ENCODE assay signal across 11 cellular contexts in the genomic region with DNA sequence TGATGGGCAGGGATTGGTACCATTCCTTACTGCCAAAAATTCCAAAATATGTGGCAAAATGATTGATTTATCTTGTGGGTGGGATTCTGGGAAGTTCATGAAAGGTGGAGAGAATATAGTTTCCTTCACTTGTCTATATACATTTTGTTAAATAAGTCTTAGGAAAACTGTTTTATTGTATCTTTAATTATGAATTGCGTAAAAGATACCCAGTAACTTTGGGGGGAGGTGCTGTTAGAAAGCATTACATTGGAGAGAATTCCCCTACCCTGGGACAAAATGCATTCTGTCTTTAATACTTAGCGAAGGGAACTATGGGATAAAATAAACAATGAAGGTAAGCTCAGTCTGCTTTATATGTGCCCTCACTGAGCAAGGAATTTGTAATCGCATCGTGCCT. TPM values are rescaled to one million over a fixed set of nuclear protein-coding genes. Genes with fewer than 3 reads are reported as not detected.
A peak's percentile ranks its signal among the peaks of the same experiment; 100 is the strongest.
DNase-seq lines count a peak whose midpoint lies in the region; ATAC-seq and TF ChIP-seq lines count a peak whose summit lies in the region.
"Had no signal": no experiment of that assay in that cellular context is flagged by ENCODE, and none has a peak within 500 bp of the region (broad histone marks: within the 10 kb centered on the region; RNA-seq: fewer than 3 reads in every experiment).

No MANE protein-coding gene starts in this region.

- no peaks in the 10 kb centered on the region for H3K9me3 Mint-ChIP-seq in CD4-positive, alpha-beta T cell
- H3K9me3 Mint-ChIP-seq in neural progenitor cell, result peaks cover 4% of the 10 kb centered on the region

- H3K9ac ChIP-seq in KMS-11, result no peak overlapping the region
- peak overlapping the region; percentile 21 to 22 for H3K9ac ChIP-seq in duodenal mucosa (ENCODE audit: low read depth in 1 of 2, low read length in 2 of 2)
- peak overlapping the region; percentile 33 for H3K9ac ChIP-seq in neural progenitor cell

- H3K27me3 ChIP-seq in CD4-positive, alpha-beta T cell (ENCODE audit: control insufficient read depth, insufficient read depth, low read length), result no peaks in the 10 kb centered on the region
- no peaks in the 10 kb centered on the region for H3K27me3 ChIP-seq in KMS-11 (ENCODE audit: insufficient read depth, low read depth)
- H3K27me3 ChIP-seq in duodenal mucosa (ENCODE audit: control insufficient read depth in 1 of 2, insufficient read depth in 2 of 2, low read length in 2 of 2), result no peaks in the 10 kb centered on the region
- no peaks in the 10 kb centered on the region for H3K27me3 ChIP-seq in neural progenitor cell
- H3K27me3 ChIP-seq: SJSA1 had no signal

- ATAC-seq in CD4-positive, alpha-beta T cell (ENCODE audit: poor library complexity), result no peak

- H3F3A ChIP-seq in neural progenitor cell (ENCODE audit: low read depth), result peaks cover 74% of the 10 kb centered on the region

- CTCF ChIA-PET in CD4-positive, alpha-beta T cell (lab: Charles Lee), result interaction anchor here (1.5 to 1.6 kb wide), 2 partner anchors 14 to 49 kb away, joined by 5 to 6 read pairs; no protein-coding TSS in a partner anchor

- H3K4me3 ChIP-seq in KMS-11 (IDR thresholded peaks at IDR 0.05; ENCODE audit: insufficient read depth, low read depth, low read length) (no peak overlapping the region), duodenal mucosa (ENCODE audit: low read depth in 1 of 2, low read length in 2 of 2) (peak overlapping the region; percentile 47 to 52), neural progenitor cell (peak overlapping the region; percentile 94)
- H3K4me3 ChIP-seq: SJSA1 had no signal

- no peaks in the 10 kb centered on the region for H3K9me3 ChIP-seq in CD4-positive, alpha-beta T cell (ENCODE audit: control insufficient read depth, low read length)
- H3K9me3 ChIP-seq in duodenal mucosa (ENCODE audit: control insufficient read depth in 1 of 2, low read length in 2 of 2) (no peaks in the 10 kb centered on the region), neural progenitor cell (ENCODE audit: low read depth) (no peaks in the 10 kb centered on the region)
- H3K9me3 ChIP-seq: SJSA1 had no signal

- H3K79me2 ChIP-seq in KMS-11 (ENCODE audit: insufficient read depth, low read depth) (peaks cover 93% of the 10 kb centered on the region), neural progenitor cell (ENCODE audit: low read depth) (peaks cover 94% of the 10 kb centered on the region)

- H3K36me3 ChIP-seq in KMS-11 (ENCODE audit: insufficient read depth), result no peaks in the 10 kb centered on the region
- no peaks in the 10 kb centered on the region for H3K36me3 ChIP-seq in duodenal mucosa (ENCODE audit: control insufficient read depth in 1 of 2, insufficient read depth in 2 of 2, low read length in 2 of 2)
- H3K36me3 ChIP-seq in neural progenitor cell, result no peaks in the 10 kb centered on the region

- no peak for TF ChIP-seq CTCF in CD4-positive, alpha-beta T cell (IDR thresholded peaks at IDR 0.05)
- TF ChIP-seq CTCF in KMS-11 (conservative IDR thresholded peaks at IDR 0.05; ENCODE audit: low read depth, low read length) (no peak), neural progenitor cell (IDR thresholded peaks at IDR 0.05) (no peak)

- H3K27ac ChIP-seq in CD4-positive, alpha-beta T cell (ENCODE audit: low read depth, low read length), result no peak overlapping the region
- no peak overlapping the region for H3K27ac ChIP-seq in KMS-11
- peak overlapping the region; percentile 26 for H3K27ac ChIP-seq in duodenal mucosa (ENCODE audit: low read depth, low read length)
- H3K27ac ChIP-seq in neural progenitor cell, result peak overlapping the region; percentile 96
- H3K27ac ChIP-seq: SJSA1 had no signal

- H3K27me3 Mint-ChIP-seq in CD4-positive, alpha-beta T cell, result no peaks in the 10 kb centered on the region
- peaks cover 6% of the 10 kb centered on the region for H3K27me3 Mint-ChIP-seq in neural progenitor cell (ENCODE audit: insufficient read depth, low read depth)

- H4K20me1 ChIP-seq in KMS-11 (ENCODE audit: insufficient read depth), result peaks cover 60% of the 10 kb centered on the region
- peaks cover 84% of the 10 kb centered on the region for H4K20me1 ChIP-seq in neural progenitor cell (ENCODE audit: low read depth)

- H3K36me3 Mint-ChIP-seq in CD4-positive, alpha-beta T cell (ENCODE audit: low read depth), result peaks cover 15% of the 10 kb centered on the region
- peaks cover 9% of the 10 kb centered on the region for H3K36me3 Mint-ChIP-seq in neural progenitor cell
- H3K36me3 Mint-ChIP-seq: immature natural killer cell had no signal

- no peak overlapping the region for H2AFZ ChIP-seq in KMS-11 (ENCODE audit: low read depth)
- no peak overlapping the region for H2AFZ ChIP-seq in neural progenitor cell (replicated peaks)

- H3K27ac Mint-ChIP-seq in CD4-positive, alpha-beta T cell, result peak overlapping the region; percentile 65
- H3K27ac Mint-ChIP-seq in neural progenitor cell, result peak overlapping the region; percentile 67

- peak overlapping the region; percentile 65 for H3K4me3 Mint-ChIP-seq in CD4-positive, alpha-beta T cell
- peak overlapping the region; percentile 79 for H3K4me3 Mint-ChIP-seq in neural progenitor cell

- POLR2A ChIA-PET in CD4-positive, alpha-beta T cell (lab: Charles Lee), result interaction anchor here (1.1 to 1.2 kb wide), 2 partner anchors 8 to 39 kb away, joined by 3 to 4 read pairs; a partner anchor contains a TSS

- no peak for DNase-seq in CD4-positive, alpha-beta T cell
- DNase-seq in neural progenitor cell (ENCODE audit: low spot score), result peak; percentile 11
- no peak for DNase-seq in nucleus accumbens (lab: John Stamatoyannopoulos, UW)
- no peak for DNase-seq in G401 (ENCODE audit: low spot score)
- DNase-seq in hypothalamus (lab: John Stamatoyannopoulos, UW), result no peak
- DNase-seq in NCI-H2196 (lab: John Stamatoyannopoulos, UW; ENCODE audit: unreplicated experiment), result no peak
- DNase-seq: immature natural killer cell; stimulated activated CD4-positive, alpha-beta T cell treated with anti-CD3 and anti-CD28 coated beads, Interleukin-2, amount 100 ng/mL, for 48 hours had no signal

- peaks cover 85% of the 10 kb centered on the region for H3K4me1 Mint-ChIP-seq in CD4-positive, alpha-beta T cell (ENCODE audit: low read depth)
- H3K4me1 Mint-ChIP-seq in neural progenitor cell, result peaks cover 51% of the 10 kb centered on the region

- intact Hi-C loops in CD4-positive, alpha-beta T cell (cut with DNase I, micrococcal nuclease), result loop anchor here in 1 of 2 experiments (2.0 kb wide), 1 partner anchor 19 kb away; no protein-coding TSS in a partner anchor

- H3K4me2 ChIP-seq in KMS-11, result peak overlapping the region; percentile 92; the same call in 1 of the 2 replicates
- H3K4me2 ChIP-seq in neural progenitor cell, result peak overlapping the region; percentile 99

- H3K4me1 ChIP-seq in KMS-11 (ENCODE audit: low read depth, poor library complexity, severe bottlenecking) (peaks cover 63% of the 10 kb centered on the region), duodenal mucosa (ENCODE audit: control insufficient read depth in 1 of 2, insufficient read depth in 2 of 2, low read length in 2 of 2) (peaks cover 62 to 64% of the 10 kb centered on the region in 2 donors), neural progenitor cell (peaks cover 55% of the 10 kb centered on the region)

- in situ Hi-C loops in G401 (cut with HindIII; ENCODE audit: low sequenced_read_pairs), result no loop called here

RNA-seq across cellular contexts. Expression of a gene that starts 4.6 kb away (rescaled TPM):
- total RNA-seq in CD4-positive, alpha-beta T cell, result 10 to 100 TPM; 58.5 to 67.6 TPM
- total RNA-seq in neural progenitor cell (ENCODE audit: low replicate concordance), result 198 TPM in 2 replicates
- 35.4 and 60.6 TPM in 2 replicates for total RNA-seq in G401 (2014; rRNA removed; shearing (Covaris generic))

RNA-seq across cellular contexts. Expression of a gene that starts 39.1 kb away (rescaled TPM):
- total RNA-seq in CD4-positive, alpha-beta T cell, result 10 to 100 TPM; 74.2 to 78.0 TPM
- 20.5 and 23.9 TPM in 2 replicates for total RNA-seq in neural progenitor cell (ENCODE audit: low replicate concordance)
- 27.5 and 32.0 TPM in 2 replicates for total RNA-seq in G401 (2014; rRNA removed; shearing (Covaris generic))

Comparison
In these comparisons a context has a peak if more than half of its experiments do, and no peak if none do; other contexts are left out.
1. H3K27ac ChIP-seq: peak in duodenal mucosa (single experiment) and neural progenitor cell (single experiment); none in CD4-positive, alpha-beta T cell (single experiment) and KMS-11 (single experiment).